In genomic region chr6:47275640-47276039, GRCh38 we compare ENCODE assay signal across 18 cellular contexts. TPM values are rescaled to one million over a fixed set of nuclear protein-coding genes. Genes with fewer than 3 reads are reported as not detected.
DNase-seq lines count a peak whose midpoint lies in the region; ATAC-seq and TF ChIP-seq lines count a peak whose summit lies in the region.
"Had no signal": no experiment of that assay in that cellular context is flagged by ENCODE, and none has a peak within 500 bp of the region (broad histone marks: within the 10 kb centered on the region; RNA-seq: fewer than 3 reads in every experiment).

No MANE protein-coding gene starts in this region.

- H3K27me3 ChIP-seq in breast epithelium (no peaks in the 10 kb centered on the region), foreskin keratinocyte (no peaks in the 10 kb centered on the region), osteoblast (ENCODE audit: insufficient read depth, low read length) (no peaks in the 10 kb centered on the region)
- H3K27me3 ChIP-seq: BLaER1 treated with 17β-estradiol and CSF1 and Interleukin-3, amounts not matched to agents 10 nM and 100 nM had no signal

- peaks cover 12% of the 10 kb centered on the region for H3K4me1 Mint-ChIP-seq in MCF 10A (ENCODE audit: insufficient read depth, unreplicated experiment)
- H3K4me1 Mint-ChIP-seq: CD4-positive, CD25-positive, alpha-beta regulatory T cell had no signal

- no peaks in the 10 kb centered on the region for H3K9me3 ChIP-seq in breast epithelium
- H3K9me3 ChIP-seq in osteoblast (ENCODE audit: low read depth, low read length), result no peaks in the 10 kb centered on the region

- peak; percentile 73 for ATAC-seq in foreskin keratinocyte
- no peak for ATAC-seq in HG02798 (IDR thresholded peaks at IDR 0.05; ENCODE audit: poor library complexity, unreplicated experiment)
- no peak for ATAC-seq in left ventricle myocardium superior

- no peaks in the 10 kb centered on the region for H4K20me1 ChIP-seq in osteoblast (ENCODE audit: insufficient read depth, low read length)

- H3K9me3 Mint-ChIP-seq in MCF 10A (ENCODE audit: unreplicated experiment), result no peaks in the 10 kb centered on the region
- H3K9me3 Mint-ChIP-seq: HFFc6 had no signal

- CTCF ChIA-PET in MCF 10A (lab: Yijun Ruan, JAX), result interaction anchor here (0.6 to 1.7 kb wide), 4 partner anchors 8 to 30 kb away, joined by 3 to 4 read pairs (median 3); no protein-coding TSS in a partner anchor

- H3K4me2 ChIP-seq in osteoblast (ENCODE audit: insufficient read depth, low read length), result no peak overlapping the region
- H3K4me2 ChIP-seq: BLaER1 treated with 17β-estradiol and CSF1 and Interleukin-3, amounts not matched to agents 10 nM and 100 nM had no signal

- no peak overlapping the region for H3K27ac Mint-ChIP-seq in MCF 10A (ENCODE audit: low read depth, unreplicated experiment)
- H3K27ac Mint-ChIP-seq: CD4-positive, CD25-positive, alpha-beta regulatory T cell; HFFc6; IgD-negative memory B cell had no signal

- no peaks in the 10 kb centered on the region for H3K36me3 Mint-ChIP-seq in MCF 10A (ENCODE audit: insufficient read depth, unreplicated experiment)
- H3K36me3 Mint-ChIP-seq: CD4-positive, CD25-positive, alpha-beta regulatory T cell; IgD-negative memory B cell had no signal

- no peaks in the 10 kb centered on the region for H3K27me3 Mint-ChIP-seq in MCF 10A (ENCODE audit: insufficient read depth, unreplicated experiment)
- H3K27me3 Mint-ChIP-seq: CD4-positive, CD25-positive, alpha-beta regulatory T cell had no signal

- no peak for TF ChIP-seq POLR2A in breast epithelium (IDR thresholded peaks at IDR 0.05)

- H3K27ac ChIP-seq in breast epithelium (no peak overlapping the region), cingulate gyrus (ENCODE audit: low read depth, low read length) (peak overlapping the region; percentile 65), foreskin keratinocyte (no peak overlapping the region), osteoblast (ENCODE audit: low read depth, low read length) (no peak overlapping the region)
- H3K27ac ChIP-seq: BLaER1 treated with 17β-estradiol and CSF1 and Interleukin-3, amounts not matched to agents 10 nM and 100 nM had no signal

- TF ChIP-seq CTCF in MCF 10A (IDR thresholded peaks at IDR 0.05; ENCODE audit: unreplicated experiment) (no peak), breast epithelium (IDR thresholded peaks at IDR 0.05) (no peak), foreskin keratinocyte (conservative IDR thresholded peaks at IDR 0.05) (no peak), osteoblast (IDR thresholded peaks at IDR 0.05; ENCODE audit: extremely low read depth, low read depth, low read length) (no peak)

- H3K4me1 ChIP-seq in breast epithelium (no peaks in the 10 kb centered on the region), foreskin keratinocyte (peaks cover 7% of the 10 kb centered on the region), osteoblast (ENCODE audit: insufficient read depth, low read length) (no peaks in the 10 kb centered on the region)
- H3K4me1 ChIP-seq: BLaER1 treated with 17β-estradiol and CSF1 and Interleukin-3, amounts not matched to agents 10 nM and 100 nM had no signal

- no TSS peak for BruUV-seq in MCF 10A (replicated peaks; lab: Mats Ljungman, UMichigan)

- no peak overlapping the region for H3K4me3 ChIP-seq in breast epithelium
- H3K4me3 ChIP-seq in osteoblast (ENCODE audit: insufficient read depth, low read length), result no peak overlapping the region
- H3K4me3 ChIP-seq: BLaER1 treated with 17β-estradiol and CSF1 and Interleukin-3, amounts not matched to agents 10 nM and 100 nM had no signal

- no peak overlapping the region for H3K4me3 Mint-ChIP-seq in MCF 10A (ENCODE audit: unreplicated experiment)
- H3K4me3 Mint-ChIP-seq: CD4-positive, CD25-positive, alpha-beta regulatory T cell; HFFc6; IgD-negative memory B cell had no signal

- no peak overlapping the region for H2AFZ ChIP-seq in osteoblast (ENCODE audit: low read length)

- H3K36me3 ChIP-seq in breast epithelium, result no peaks in the 10 kb centered on the region
- no peaks in the 10 kb centered on the region for H3K36me3 ChIP-seq in osteoblast (ENCODE audit: insufficient read depth, low read length)

- DNase-seq in MCF 10A (ENCODE audit: unreplicated experiment) (peak; percentile 18), breast epithelium (ENCODE audit: low spot score in 2 of 2) (no peak), foreskin keratinocyte (peak; percentile 52 to 76), osteoblast (ENCODE audit: insufficient read length, low spot score, missing footprints) (no peak), left ventricle myocardium superior (no peak)
- DNase-seq: 8988T; ACHN; CD4-positive, CD25-positive, alpha-beta regulatory T cell; DMS153; DMS79 treated with DMSO at 0.1 percent for 48 hours; EL; HCEC 1CT; HFFc6; KG1 had no signal

- H3K79me2 ChIP-seq in osteoblast (ENCODE audit: insufficient read depth, low read length), result no peaks in the 10 kb centered on the region

- POLR2A ChIA-PET in MCF 10A (lab: Yijun Ruan, JAX), result interaction anchor here (1.4 kb wide), 1 partner anchor 11 kb away, joined by 3 read pairs; no protein-coding TSS in a partner anchor

- intact Hi-C loops in MCF 10A (cut with micrococcal nuclease) (no loop called here), breast epithelium (cut with DNase I; ENCODE audit: low total_unique reads) (no loop called here), left ventricle myocardium superior (cut with micrococcal nuclease) (no loop called here)

RNA-seq across cellular contexts. Expression of gene TNFRSF21, which starts 34.1 kb away (rescaled TPM):
- total RNA-seq in MCF 10A (2022), result 17.8 and 19.3 TPM in 2 replicates
- total RNA-seq in breast epithelium, result 10 to 100 TPM; 10.2 to 21.4 (median 20.9) TPM
- total RNA-seq in foreskin keratinocyte, result 87.6 and 100 TPM in 2 replicates
- polyA plus RNA-seq in foreskin keratinocyte, result 38.3 and 51.7 TPM in 2 replicates
- total RNA-seq in osteoblast, result 1.4 and 2.1 TPM in 2 replicates
- total RNA-seq in left ventricle myocardium superior, result 9.3 TPM
- polyA plus RNA-seq: CD4-positive, CD25-positive, alpha-beta regulatory T cell had no signal

Comparison
In these comparisons a context has a peak if more than half of its experiments do, and no peak if none do; other contexts are left out.
1. DNase-seq: peak in MCF 10A (single experiment) and foreskin keratinocyte (2 of 2); none in breast epithelium (0 of 2), osteoblast (single experiment) and left ventricle myocardium superior (single experiment).